ENCODE assay signal across 1 cellular context in the genomic region with DNA sequence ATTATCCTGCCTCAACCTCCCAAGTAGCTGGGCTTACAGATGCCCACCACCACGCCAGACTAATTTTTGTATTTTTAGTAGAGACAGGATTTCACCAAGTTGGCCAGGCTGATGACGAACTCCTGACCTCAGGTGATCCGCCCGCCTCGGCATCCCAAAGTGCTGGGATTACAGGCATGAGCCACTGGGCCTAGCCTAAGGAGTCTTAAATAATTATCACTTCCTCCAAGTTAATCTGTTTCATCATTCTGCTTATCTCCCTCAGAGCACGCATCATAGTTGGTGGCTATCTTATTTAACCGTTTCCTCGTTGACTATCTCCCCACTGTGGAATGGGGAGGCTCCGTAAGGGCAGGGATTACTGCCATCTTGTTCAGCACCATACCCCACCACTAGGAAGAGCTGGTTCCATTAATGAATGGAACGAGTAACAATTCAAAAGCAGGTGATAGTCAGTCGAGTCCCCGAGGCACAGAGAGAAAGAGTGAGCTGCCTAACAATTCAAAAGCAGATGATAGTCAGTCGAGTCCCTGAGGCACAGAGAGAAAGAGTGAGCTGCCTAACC.
TF ChIP-seq lines count a peak whose summit lies in the region.

No MANE protein-coding gene starts in this region.

TF ChIP-seq in K562, 482 proteins besides CTCF, POLR2A, EP300 and RAD21 (continued from another document and continues in another):
- TF ChIP-seq, protein P1, sequence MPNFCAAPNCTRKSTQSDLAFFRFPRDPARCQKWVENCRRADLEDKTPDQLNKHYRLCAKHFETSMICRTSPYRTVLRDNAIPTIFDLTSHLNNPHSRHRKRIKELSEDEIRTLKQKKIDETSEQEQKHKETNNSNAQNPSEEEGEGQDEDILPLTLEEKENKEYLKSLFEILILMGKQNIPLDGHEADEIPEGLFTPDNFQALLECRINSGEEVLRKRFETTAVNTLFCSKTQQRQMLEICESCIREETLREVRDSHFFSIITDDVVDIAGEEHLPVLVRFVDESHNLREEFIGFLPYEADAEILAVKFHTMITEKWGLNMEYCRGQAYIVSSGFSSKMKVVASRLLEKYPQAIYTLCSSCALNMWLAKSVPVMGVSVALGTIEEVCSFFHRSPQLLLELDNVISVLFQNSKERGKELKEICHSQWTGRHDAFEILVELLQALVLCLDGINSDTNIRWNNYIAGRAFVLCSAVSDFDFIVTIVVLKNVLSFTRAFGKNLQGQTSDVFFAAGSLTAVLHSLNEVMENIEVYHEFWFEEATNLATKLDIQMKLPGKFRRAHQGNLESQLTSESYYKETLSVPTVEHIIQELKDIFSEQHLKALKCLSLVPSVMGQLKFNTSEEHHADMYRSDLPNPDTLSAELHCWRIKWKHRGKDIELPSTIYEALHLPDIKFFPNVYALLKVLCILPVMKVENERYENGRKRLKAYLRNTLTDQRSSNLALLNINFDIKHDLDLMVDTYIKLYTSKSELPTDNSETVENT (CRISPR knock-in tag; IDR thresholded peaks at IDR 0.05) = no peak
- TF ChIP-seq, protein P2, sequence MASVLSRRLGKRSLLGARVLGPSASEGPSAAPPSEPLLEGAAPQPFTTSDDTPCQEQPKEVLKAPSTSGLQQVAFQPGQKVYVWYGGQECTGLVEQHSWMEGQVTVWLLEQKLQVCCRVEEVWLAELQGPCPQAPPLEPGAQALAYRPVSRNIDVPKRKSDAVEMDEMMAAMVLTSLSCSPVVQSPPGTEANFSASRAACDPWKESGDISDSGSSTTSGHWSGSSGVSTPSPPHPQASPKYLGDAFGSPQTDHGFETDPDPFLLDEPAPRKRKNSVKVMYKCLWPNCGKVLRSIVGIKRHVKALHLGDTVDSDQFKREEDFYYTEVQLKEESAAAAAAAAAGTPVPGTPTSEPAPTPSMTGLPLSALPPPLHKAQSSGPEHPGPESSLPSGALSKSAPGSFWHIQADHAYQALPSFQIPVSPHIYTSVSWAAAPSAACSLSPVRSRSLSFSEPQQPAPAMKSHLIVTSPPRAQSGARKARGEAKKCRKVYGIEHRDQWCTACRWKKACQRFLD (CRISPR knock-in tag; IDR thresholded peaks at IDR 0.05) = peak; percentile 60
- TF ChIP-seq, protein P3, sequence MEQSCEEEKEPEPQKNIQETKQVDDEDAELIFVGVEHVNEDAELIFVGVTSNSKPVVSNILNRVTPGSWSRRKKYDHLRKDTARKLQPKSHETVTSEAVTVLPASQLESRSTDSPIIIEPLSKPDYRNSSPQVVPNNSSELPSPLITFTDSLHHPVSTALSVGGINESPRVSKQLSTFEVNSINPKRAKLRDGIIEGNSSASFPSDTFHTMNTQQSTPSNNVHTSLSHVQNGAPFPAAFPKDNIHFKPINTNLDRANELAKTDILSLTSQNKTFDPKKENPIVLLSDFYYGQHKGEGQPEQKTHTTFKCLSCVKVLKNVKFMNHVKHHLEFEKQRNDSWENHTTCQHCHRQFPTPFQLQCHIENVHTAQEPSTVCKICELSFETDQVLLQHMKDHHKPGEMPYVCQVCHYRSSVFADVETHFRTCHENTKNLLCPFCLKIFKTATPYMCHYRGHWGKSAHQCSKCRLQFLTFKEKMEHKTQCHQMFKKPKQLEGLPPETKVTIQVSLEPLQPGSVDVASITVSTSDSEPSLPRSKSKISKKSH (CRISPR knock-in tag; IDR thresholded peaks at IDR 0.05) = no peak
- TF ChIP-seq, protein P4, sequence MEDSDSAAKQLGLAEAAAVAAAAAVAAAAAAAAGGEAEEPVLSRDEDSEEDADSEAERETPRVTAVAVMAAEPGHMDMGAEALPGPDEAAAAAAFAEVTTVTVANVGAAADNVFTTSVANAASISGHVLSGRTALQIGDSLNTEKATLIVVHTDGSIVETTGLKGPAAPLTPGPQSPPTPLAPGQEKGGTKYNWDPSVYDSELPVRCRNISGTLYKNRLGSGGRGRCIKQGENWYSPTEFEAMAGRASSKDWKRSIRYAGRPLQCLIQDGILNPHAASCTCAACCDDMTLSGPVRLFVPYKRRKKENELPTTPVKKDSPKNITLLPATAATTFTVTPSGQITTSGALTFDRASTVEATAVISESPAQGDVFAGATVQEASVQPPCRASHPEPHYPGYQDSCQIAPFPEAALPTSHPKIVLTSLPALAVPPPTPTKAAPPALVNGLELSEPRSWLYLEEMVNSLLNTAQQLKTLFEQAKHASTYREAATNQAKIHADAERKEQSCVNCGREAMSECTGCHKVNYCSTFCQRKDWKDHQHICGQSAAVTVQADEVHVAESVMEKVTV (CRISPR knock-in tag; IDR thresholded peaks at IDR 0.05) = peak; percentile 49; the same call in 1 of the 2 replicates
- TF ChIP-seq EGR1 (conservative IDR thresholded peaks at IDR 0.05) = no peak
- no peak for TF ChIP-seq SAFB2 (IDR thresholded peaks at IDR 0.05; ENCODE audit: borderline replicate concordance, low read depth, low read length, severe bottlenecking)
- peak; percentile 72; the same call in 1 of the 2 replicates for TF ChIP-seq GATAD2B (IDR thresholded peaks at IDR 0.05; ENCODE audit: borderline replicate concordance)
- 0 out of 2 replicates have a peak, but pooled peaks have one; percentile 68 for TF ChIP-seq HDAC8 (tag; IDR thresholded peaks at IDR 0.05)
- no peak for TF ChIP-seq MAFG (tag; conservative IDR thresholded peaks at IDR 0.05)
- peak; percentile 90 for TF ChIP-seq EHMT2 (IDR thresholded peaks at IDR 0.05)
- TF ChIP-seq LCOR (CRISPR knock-in tag; IDR thresholded peaks at IDR 0.05) = 0 out of 2 replicates have a peak, but pooled peaks have one; percentile 46
- TF ChIP-seq, protein P5, sequence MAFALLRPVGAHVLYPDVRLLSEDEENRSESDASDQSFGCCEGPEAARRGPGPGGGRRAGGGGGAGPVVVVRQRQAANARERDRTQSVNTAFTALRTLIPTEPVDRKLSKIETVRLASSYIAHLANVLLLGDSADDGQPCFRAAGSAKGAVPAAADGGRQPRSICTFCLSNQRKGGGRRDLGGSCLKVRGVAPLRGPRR (CRISPR knock-in tag; IDR thresholded peaks at IDR 0.05) = 0 out of 2 replicates have a peak, but pooled peaks have one; percentile 58
- no peak for TF ChIP-seq ZNF431 (CRISPR knock-in tag; IDR thresholded peaks at IDR 0.05)
- no peak for TF ChIP-seq IRF2 (CRISPR knock-in tag; IDR thresholded peaks at IDR 0.05)
- TF ChIP-seq, protein P6, sequence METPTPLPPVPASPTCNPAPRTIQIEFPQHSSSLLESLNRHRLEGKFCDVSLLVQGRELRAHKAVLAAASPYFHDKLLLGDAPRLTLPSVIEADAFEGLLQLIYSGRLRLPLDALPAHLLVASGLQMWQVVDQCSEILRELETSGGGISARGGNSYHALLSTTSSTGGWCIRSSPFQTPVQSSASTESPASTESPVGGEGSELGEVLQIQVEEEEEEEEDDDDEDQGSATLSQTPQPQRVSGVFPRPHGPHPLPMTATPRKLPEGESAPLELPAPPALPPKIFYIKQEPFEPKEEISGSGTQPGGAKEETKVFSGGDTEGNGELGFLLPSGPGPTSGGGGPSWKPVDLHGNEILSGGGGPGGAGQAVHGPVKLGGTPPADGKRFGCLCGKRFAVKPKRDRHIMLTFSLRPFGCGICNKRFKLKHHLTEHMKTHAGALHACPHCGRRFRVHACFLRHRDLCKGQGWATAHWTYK (CRISPR knock-in tag; IDR thresholded peaks at IDR 0.05) = peak; percentile 51; the same call in 1 of the 2 replicates
- TF ChIP-seq TOE1 (IDR thresholded peaks at IDR 0.05; ENCODE audit: borderline replicate concordance) = no peak; the same call in 1 of the 2 replicates
- TF ChIP-seq TOE1 (CRISPR knock-in tag; IDR thresholded peaks at IDR 0.05; ENCODE audit: borderline replicate concordance, low read depth) = no peak
- TF ChIP-seq ETV6 (IDR thresholded peaks at IDR 0.05; ENCODE audit: borderline replicate concordance in 1 of 2, low read depth in 2 of 2, low read length in 1 of 2) = peak in 1 of 2 experiments; percentile 68; a peak in 1 of 4 replicates
- TF ChIP-seq ETV6 (CRISPR knock-in tag; IDR thresholded peaks at IDR 0.05; ENCODE audit: borderline replicate concordance) = no peak
- no peak for TF ChIP-seq SIN3B (IDR thresholded peaks at IDR 0.05; ENCODE audit: low read depth)
- TF ChIP-seq, protein P7, sequence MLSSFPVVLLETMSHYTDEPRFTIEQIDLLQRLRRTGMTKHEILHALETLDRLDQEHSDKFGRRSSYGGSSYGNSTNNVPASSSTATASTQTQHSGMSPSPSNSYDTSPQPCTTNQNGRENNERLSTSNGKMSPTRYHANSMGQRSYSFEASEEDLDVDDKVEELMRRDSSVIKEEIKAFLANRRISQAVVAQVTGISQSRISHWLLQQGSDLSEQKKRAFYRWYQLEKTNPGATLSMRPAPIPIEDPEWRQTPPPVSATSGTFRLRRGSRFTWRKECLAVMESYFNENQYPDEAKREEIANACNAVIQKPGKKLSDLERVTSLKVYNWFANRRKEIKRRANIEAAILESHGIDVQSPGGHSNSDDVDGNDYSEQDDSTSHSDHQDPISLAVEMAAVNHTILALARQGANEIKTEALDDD (IDR thresholded peaks at IDR 0.05) = peak; percentile 87
- TF ChIP-seq ZNF217 (CRISPR knock-in tag; IDR thresholded peaks at IDR 0.05) = no peak
- TF ChIP-seq DDX20 (tag; IDR thresholded peaks at IDR 0.05; ENCODE audit: low read depth) = peak; percentile 75; the same call in 1 of the 2 replicates
- TF ChIP-seq ZFP30 (CRISPR knock-in tag; IDR thresholded peaks at IDR 0.05; ENCODE audit: borderline replicate concordance) = no peak
- peak; percentile 82 for TF ChIP-seq CC2D1A (IDR thresholded peaks at IDR 0.05)
- TF ChIP-seq HDAC1 (IDR thresholded peaks at IDR 0.05) = peak in 1 of 2 experiments; percentile 75; a peak in 2 of 4 replicates
- TF ChIP-seq, protein P8, sequence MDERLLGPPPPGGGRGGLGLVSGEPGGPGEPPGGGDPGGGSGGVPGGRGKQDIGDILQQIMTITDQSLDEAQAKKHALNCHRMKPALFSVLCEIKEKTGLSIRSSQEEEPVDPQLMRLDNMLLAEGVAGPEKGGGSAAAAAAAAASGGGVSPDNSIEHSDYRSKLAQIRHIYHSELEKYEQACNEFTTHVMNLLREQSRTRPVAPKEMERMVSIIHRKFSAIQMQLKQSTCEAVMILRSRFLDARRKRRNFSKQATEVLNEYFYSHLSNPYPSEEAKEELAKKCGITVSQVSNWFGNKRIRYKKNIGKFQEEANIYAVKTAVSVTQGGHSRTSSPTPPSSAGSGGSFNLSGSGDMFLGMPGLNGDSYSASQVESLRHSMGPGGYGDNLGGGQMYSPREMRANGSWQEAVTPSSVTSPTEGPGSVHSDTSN (CRISPR knock-in tag; IDR thresholded peaks at IDR 0.05; ENCODE audit: low read depth) = no peak
- TF ChIP-seq, protein P8 (tag; conservative IDR thresholded peaks at IDR 0.05; ENCODE audit: low read depth) = 0 out of 2 replicates have a peak, but pooled peaks have one; percentile 15
- TF ChIP-seq, protein P9, sequence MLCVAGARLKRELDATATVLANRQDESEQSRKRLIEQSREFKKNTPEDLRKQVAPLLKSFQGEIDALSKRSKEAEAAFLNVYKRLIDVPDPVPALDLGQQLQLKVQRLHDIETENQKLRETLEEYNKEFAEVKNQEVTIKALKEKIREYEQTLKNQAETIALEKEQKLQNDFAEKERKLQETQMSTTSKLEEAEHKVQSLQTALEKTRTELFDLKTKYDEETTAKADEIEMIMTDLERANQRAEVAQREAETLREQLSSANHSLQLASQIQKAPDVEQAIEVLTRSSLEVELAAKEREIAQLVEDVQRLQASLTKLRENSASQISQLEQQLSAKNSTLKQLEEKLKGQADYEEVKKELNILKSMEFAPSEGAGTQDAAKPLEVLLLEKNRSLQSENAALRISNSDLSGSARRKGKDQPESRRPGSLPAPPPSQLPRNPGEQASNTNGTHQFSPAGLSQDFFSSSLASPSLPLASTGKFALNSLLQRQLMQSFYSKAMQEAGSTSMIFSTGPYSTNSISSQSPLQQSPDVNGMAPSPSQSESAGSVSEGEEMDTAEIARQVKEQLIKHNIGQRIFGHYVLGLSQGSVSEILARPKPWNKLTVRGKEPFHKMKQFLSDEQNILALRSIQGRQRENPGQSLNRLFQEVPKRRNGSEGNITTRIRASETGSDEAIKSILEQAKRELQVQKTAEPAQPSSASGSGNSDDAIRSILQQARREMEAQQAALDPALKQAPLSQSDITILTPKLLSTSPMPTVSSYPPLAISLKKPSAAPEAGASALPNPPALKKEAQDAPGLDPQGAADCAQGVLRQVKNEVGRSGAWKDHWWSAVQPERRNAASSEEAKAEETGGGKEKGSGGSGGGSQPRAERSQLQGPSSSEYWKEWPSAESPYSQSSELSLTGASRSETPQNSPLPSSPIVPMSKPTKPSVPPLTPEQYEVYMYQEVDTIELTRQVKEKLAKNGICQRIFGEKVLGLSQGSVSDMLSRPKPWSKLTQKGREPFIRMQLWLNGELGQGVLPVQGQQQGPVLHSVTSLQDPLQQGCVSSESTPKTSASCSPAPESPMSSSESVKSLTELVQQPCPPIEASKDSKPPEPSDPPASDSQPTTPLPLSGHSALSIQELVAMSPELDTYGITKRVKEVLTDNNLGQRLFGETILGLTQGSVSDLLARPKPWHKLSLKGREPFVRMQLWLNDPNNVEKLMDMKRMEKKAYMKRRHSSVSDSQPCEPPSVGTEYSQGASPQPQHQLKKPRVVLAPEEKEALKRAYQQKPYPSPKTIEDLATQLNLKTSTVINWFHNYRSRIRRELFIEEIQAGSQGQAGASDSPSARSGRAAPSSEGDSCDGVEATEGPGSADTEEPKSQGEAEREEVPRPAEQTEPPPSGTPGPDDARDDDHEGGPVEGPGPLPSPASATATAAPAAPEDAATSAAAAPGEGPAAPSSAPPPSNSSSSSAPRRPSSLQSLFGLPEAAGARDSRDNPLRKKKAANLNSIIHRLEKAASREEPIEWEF (CRISPR knock-in tag; IDR thresholded peaks at IDR 0.05) = no peak
- TF ChIP-seq, protein P10, sequence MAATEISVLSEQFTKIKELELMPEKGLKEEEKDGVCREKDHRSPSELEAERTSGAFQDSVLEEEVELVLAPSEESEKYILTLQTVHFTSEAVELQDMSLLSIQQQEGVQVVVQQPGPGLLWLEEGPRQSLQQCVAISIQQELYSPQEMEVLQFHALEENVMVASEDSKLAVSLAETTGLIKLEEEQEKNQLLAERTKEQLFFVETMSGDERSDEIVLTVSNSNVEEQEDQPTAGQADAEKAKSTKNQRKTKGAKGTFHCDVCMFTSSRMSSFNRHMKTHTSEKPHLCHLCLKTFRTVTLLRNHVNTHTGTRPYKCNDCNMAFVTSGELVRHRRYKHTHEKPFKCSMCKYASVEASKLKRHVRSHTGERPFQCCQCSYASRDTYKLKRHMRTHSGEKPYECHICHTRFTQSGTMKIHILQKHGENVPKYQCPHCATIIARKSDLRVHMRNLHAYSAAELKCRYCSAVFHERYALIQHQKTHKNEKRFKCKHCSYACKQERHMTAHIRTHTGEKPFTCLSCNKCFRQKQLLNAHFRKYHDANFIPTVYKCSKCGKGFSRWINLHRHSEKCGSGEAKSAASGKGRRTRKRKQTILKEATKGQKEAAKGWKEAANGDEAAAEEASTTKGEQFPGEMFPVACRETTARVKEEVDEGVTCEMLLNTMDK (IDR thresholded peaks at IDR 0.05; ENCODE audit: borderline replicate concordance, insufficient read depth, low read depth, low read length, poor library complexity, severe bottlenecking) = peak; percentile 47
- TF ChIP-seq GABPA (tag; conservative IDR thresholded peaks at IDR 0.05; ENCODE audit: low read depth) = no peak
- TF ChIP-seq ZNF717 (CRISPR knock-in tag; IDR thresholded peaks at IDR 0.05) = no peak
- no peak for TF ChIP-seq ZNF668 (CRISPR knock-in tag; IDR thresholded peaks at IDR 0.05)
